In genomic region chr10:91357497-91357896, GRCh38 we compare ENCODE assay signal across 24 cellular contexts.
"Had no signal": no experiment of that assay in that cellular context is flagged by ENCODE, and none has a peak within 500 bp of the region (broad histone marks: within the 10 kb centered on the region; RNA-seq: fewer than 3 reads in every experiment).

No MANE protein-coding gene starts in this region.

- DNase-seq: natural killer cell; nucleus accumbens; pancreas; right cardiac atrium; right lobe of liver; sigmoid colon; small intestine; stimulated activated CD4-positive, alpha-beta T cell treated with anti-CD3 and anti-CD28 coated beads, Interleukin-15, amount 100 ng/mL, for 24 hours; stimulated activated CD4-positive, alpha-beta T cell treated with anti-CD3 and anti-CD28 coated beads, Interleukin-2, amount 100 ng/mL, for 24 hours; stimulated activated CD4-positive, alpha-beta T cell treated with anti-CD3 and anti-CD28 coated beads, Interleukin-2, amount 100 ng/mL, for 48 hours; stimulated activated CD4-positive, alpha-beta T cell treated with anti-CD3 and anti-CD28 coated beads, Interleukin-4, amount 100 ng/mL, for 24 hours; stimulated activated naive B cell treated with anti-CD40 and anti-IgM and Interleukin-4, amounts not matched to agents 10 μg/mL and 1 μg/mL and 100 μg/mL, for 72 hours; stimulated activated naive CD4-positive, alpha-beta T cell treated with Interleukin-2 at 50 U/mL for 16 hours; stomach; thyroid gland; trophoblast cell; upper lobe of left lung had no signal

- FAIRE-seq: pancreas, small intestine, urothelium cell line had no signal

- H3K4me3 ChIP-seq: pancreas, prostate gland, right lobe of liver, sigmoid colon, stomach, thoracic aorta, thyroid gland, tibial nerve, upper lobe of left lung, vagina had no signal

- H3K27me3 ChIP-seq: pancreas, sigmoid colon, thyroid gland, tibial nerve, upper lobe of left lung, vagina had no signal

- H3K36me3 ChIP-seq: neutrophil, pancreas, prostate gland, right lobe of liver, sigmoid colon, stomach, thoracic aorta, thyroid gland, tibial nerve, upper lobe of left lung, vagina had no signal

- ATAC-seq: natural killer cell; pancreas; right cardiac atrium; right lobe of liver; stimulated activated effector memory CD8-positive, alpha-beta T cell treated with anti-CD3 and anti-CD28 coated beads, Interleukin-12 subunit alpha, Interleukin-12 subunit beta, amount 100 ng/mL, for 72 hours; stimulated activated naive B cell treated with anti-CD40 and anti-IgM and Interleukin-4, amounts not matched to agents 10 μg/mL and 1 μg/mL and 100 μg/mL, for 72 hours had no signal
